Comparison of ENCODE assay signal across 22 cellular contexts in the genomic region with DNA sequence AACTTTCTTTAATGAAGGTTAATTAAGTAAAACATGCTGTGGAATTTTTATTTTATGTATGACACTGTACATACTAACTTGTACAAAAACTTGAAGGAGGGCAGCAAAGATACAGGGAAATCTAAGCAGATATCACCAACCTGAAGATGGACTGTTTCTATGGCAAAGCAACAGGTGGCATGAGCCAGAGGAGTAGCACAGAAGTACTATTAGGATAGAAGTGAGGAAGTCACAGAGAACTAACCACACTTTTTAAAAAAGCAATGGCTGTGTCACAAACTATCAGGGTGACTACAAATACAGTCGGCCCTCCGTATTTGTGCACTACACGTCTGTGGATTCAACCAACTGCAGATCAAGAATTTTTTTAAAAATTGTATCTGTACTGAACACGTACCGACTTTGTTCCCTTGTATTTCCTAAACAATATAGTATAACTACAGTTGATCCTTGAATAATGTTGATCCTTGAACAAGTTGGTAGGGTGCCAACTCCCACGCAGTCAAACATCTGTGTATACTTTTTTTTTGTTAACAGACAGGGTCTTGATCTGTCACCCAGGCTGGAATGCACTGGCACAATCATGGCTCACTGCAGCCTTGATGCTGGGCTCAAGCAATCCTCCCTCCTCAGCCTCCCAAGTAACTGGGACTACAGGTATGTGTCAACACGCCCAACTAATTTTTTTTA.
A peak's percentile ranks its signal among the peaks of the same experiment; 100 is the strongest.
DNase-seq lines count a peak whose midpoint lies in the region; ATAC-seq, FAIRE-seq and TF ChIP-seq lines count a peak whose summit lies in the region.
"Had no signal": no experiment of that assay in that cellular context is flagged by ENCODE, and none has a peak within 500 bp of the region (broad histone marks: within the 10 kb centered on the region; RNA-seq: fewer than 3 reads in every experiment).

No MANE protein-coding gene starts in this region.

- intact Hi-C loops in Right ventricle myocardium superior (cut with DNase I) (no loop called here), activated B cell treated with CpG ODN at 0.5 μM for 24 hours (cut with micrococcal nuclease) (loop anchor here (2.0 to 5.0 kb wide), 4 partner anchors 13 to 61 kb away; a partner anchor contains a TSS)

- peak overlapping the region; percentile 48 for H3K27ac ChIP-seq in cardiac muscle cell

- POLR2A ChIA-PET in activated B cell treated with CpG ODN at 0.5 μM for 24 hours (lab: Charles Lee), result interaction anchor here (0.7 kb wide), 1 partner anchor 15 kb away, joined by 3 read pairs; no protein-coding TSS in a partner anchor

- H3K4me3 ChIP-seq in cardiac muscle cell, result no peak overlapping the region
- H3K4me3 ChIP-seq: heart left ventricle, MG63 had no signal

- H3K9me3 Mint-ChIP-seq in activated B cell treated with CpG ODN at 0.5 μM for 24 hours, result no peaks in the 10 kb centered on the region
- H3K9me3 Mint-ChIP-seq in mesothelial cell of epicardium, result no peaks in the 10 kb centered on the region
- H3K9me3 Mint-ChIP-seq in stimulated activated memory B cell treated with anti-CD40 and anti-IgM and Interleukin-4, amounts not matched to agents 10 μg/mL and 1 μg/mL and 100 μg/mL, for 72 hours, result no peaks in the 10 kb centered on the region
- H3K9me3 Mint-ChIP-seq in activated T-helper 17 cell treated with anti-CD3 and anti-CD28 coated beads, Interleukin-2, amount 50 U/mL, for 72 hours, result no peaks in the 10 kb centered on the region
- H3K9me3 Mint-ChIP-seq: activated CD4-positive, alpha-beta memory T cell treated with anti-CD3 and anti-CD28 coated beads for 36 hours; activated naive CD8-positive, alpha-beta T cell treated with anti-CD3 and anti-CD28 coated beads, Interleukin-2, amount 10 ng/mL, durations not matched to agents 7 days and 5 days; type B pancreatic cell; WTC11 had no signal

- CTCF ChIA-PET in activated B cell treated with CpG ODN at 0.5 μM for 24 hours (lab: Charles Lee), result no interaction called here

- no peaks in the 10 kb centered on the region for H3K36me3 ChIP-seq in cardiac muscle cell

- no peak for TF ChIP-seq POLR2A in GM12891 (IDR thresholded peaks at IDR 0.05; ENCODE audit: low read depth, low read length)

- H3K4me1 Mint-ChIP-seq in activated B cell treated with CpG ODN at 0.5 μM for 24 hours, result peaks cover 40% of the 10 kb centered on the region
- peaks cover 12% of the 10 kb centered on the region for H3K4me1 Mint-ChIP-seq in mesothelial cell of epicardium
- H3K4me1 Mint-ChIP-seq in stimulated activated memory B cell treated with anti-CD40 and anti-IgM and Interleukin-4, amounts not matched to agents 10 μg/mL and 1 μg/mL and 100 μg/mL, for 72 hours, result peaks cover 37% of the 10 kb centered on the region
- peaks cover 7% of the 10 kb centered on the region for H3K4me1 Mint-ChIP-seq in activated T-helper 17 cell treated with anti-CD3 and anti-CD28 coated beads, Interleukin-2, amount 50 U/mL, for 72 hours

- no peak for TF ChIP-seq CTCF in cardiac muscle cell (IDR thresholded peaks at IDR 0.05; ENCODE audit: low read depth, low read length)
- TF ChIP-seq CTCF in activated B cell treated with CpG ODN at 0.5 μM for 24 hours (IDR thresholded peaks at IDR 0.05), result no peak
- TF ChIP-seq CTCF in mesothelial cell of epicardium (IDR thresholded peaks at IDR 0.05; ENCODE audit: unreplicated experiment), result no peak

- DNase-seq in cardiac muscle cell (ENCODE audit: low read depth in 1 of 2, low spot score in 1 of 2) (peak in 1 of 2 donors; percentile 61), Right ventricle myocardium superior (no peak), activated B cell treated with CpG ODN at 0.5 μM for 24 hours (no peak), mesothelial cell of epicardium (ENCODE audit: low spot score in 2 of 2, unreplicated experiment in 2 of 2) (no peak), globus pallidus (ENCODE audit: low spot score) (no peak), GM12891 (ENCODE audit: insufficient read length, low spot score) (no peak)
- DNase-seq: activated CD4-positive, alpha-beta memory T cell treated with anti-CD3 and anti-CD28 coated beads for 36 hours; activated effector memory CD4-positive, alpha-beta T cell treated with Interleukin-2 at 50 U/mL for 16 hours; activated naive CD8-positive, alpha-beta T cell treated with anti-CD3 and anti-CD28 coated beads, Interleukin-2, amount 10 ng/mL, durations not matched to agents 7 days and 5 days; BE2C; Caco-2; H7; heart left ventricle; MG63; NCI-H1417; T-helper 9 cell had no signal

- no peak for FAIRE-seq in GM12891 (lab: Jason Lieb, UNC)
- FAIRE-seq: A204.1, colon had no signal

- H3K4me3 Mint-ChIP-seq in activated B cell treated with CpG ODN at 0.5 μM for 24 hours (no peak overlapping the region), mesothelial cell of epicardium (no peak overlapping the region)
- no peak overlapping the region for H3K4me3 Mint-ChIP-seq in stimulated activated memory B cell treated with anti-CD40 and anti-IgM and Interleukin-4, amounts not matched to agents 10 μg/mL and 1 μg/mL and 100 μg/mL, for 72 hours
- H3K4me3 Mint-ChIP-seq in activated T-helper 17 cell treated with anti-CD3 and anti-CD28 coated beads, Interleukin-2, amount 50 U/mL, for 72 hours, result no peak overlapping the region
- H3K4me3 Mint-ChIP-seq: activated CD4-positive, alpha-beta memory T cell treated with anti-CD3 and anti-CD28 coated beads for 36 hours; activated naive CD8-positive, alpha-beta T cell treated with anti-CD3 and anti-CD28 coated beads, Interleukin-2, amount 10 ng/mL, durations not matched to agents 7 days and 5 days; type B pancreatic cell; WTC11 had no signal

- peaks cover 26% of the 10 kb centered on the region for H3K36me3 Mint-ChIP-seq in activated B cell treated with CpG ODN at 0.5 μM for 24 hours (ENCODE audit: low read depth)
- peaks cover 2% of the 10 kb centered on the region for H3K36me3 Mint-ChIP-seq in mesothelial cell of epicardium
- H3K36me3 Mint-ChIP-seq in stimulated activated memory B cell treated with anti-CD40 and anti-IgM and Interleukin-4, amounts not matched to agents 10 μg/mL and 1 μg/mL and 100 μg/mL, for 72 hours, result peaks cover 22% of the 10 kb centered on the region
- peaks cover 27% of the 10 kb centered on the region for H3K36me3 Mint-ChIP-seq in activated T-helper 17 cell treated with anti-CD3 and anti-CD28 coated beads, Interleukin-2, amount 50 U/mL, for 72 hours (ENCODE audit: low read depth)

- peaks cover 8% of the 10 kb centered on the region for H3K4me1 ChIP-seq in cardiac muscle cell (ENCODE audit: low read depth)
- H3K4me1 ChIP-seq: BE2C had no signal

- H3K27me3 Mint-ChIP-seq in activated B cell treated with CpG ODN at 0.5 μM for 24 hours (no peaks in the 10 kb centered on the region), mesothelial cell of epicardium (ENCODE audit: low read depth) (no peaks in the 10 kb centered on the region)
- no peaks in the 10 kb centered on the region for H3K27me3 Mint-ChIP-seq in stimulated activated memory B cell treated with anti-CD40 and anti-IgM and Interleukin-4, amounts not matched to agents 10 μg/mL and 1 μg/mL and 100 μg/mL, for 72 hours
- H3K27me3 Mint-ChIP-seq in activated T-helper 17 cell treated with anti-CD3 and anti-CD28 coated beads, Interleukin-2, amount 50 U/mL, for 72 hours, result no peaks in the 10 kb centered on the region
- H3K27me3 Mint-ChIP-seq: activated CD4-positive, alpha-beta memory T cell treated with anti-CD3 and anti-CD28 coated beads for 36 hours; activated naive CD8-positive, alpha-beta T cell treated with anti-CD3 and anti-CD28 coated beads, Interleukin-2, amount 10 ng/mL, durations not matched to agents 7 days and 5 days; type B pancreatic cell had no signal

- no peak for ATAC-seq in Right ventricle myocardium superior (ENCODE audit: poor library complexity)
- no peak for ATAC-seq in activated B cell treated with CpG ODN at 0.5 μM for 24 hours (ENCODE audit: low read depth)
- no peak for ATAC-seq in stimulated activated memory B cell treated with anti-CD40 and anti-IgM and Interleukin-4, amounts not matched to agents 10 μg/mL and 1 μg/mL and 100 μg/mL, for 72 hours
- ATAC-seq in activated T-helper 17 cell treated with anti-CD3 and anti-CD28 coated beads, Interleukin-2, amount 50 U/mL, for 72 hours (replicated peaks), result no peak
- ATAC-seq: heart left ventricle, WTC11 had no signal

- peak overlapping the region; percentile 35 for H3K27ac Mint-ChIP-seq in activated B cell treated with CpG ODN at 0.5 μM for 24 hours
- peak overlapping the region; percentile 26 for H3K27ac Mint-ChIP-seq in mesothelial cell of epicardium
- H3K27ac Mint-ChIP-seq in stimulated activated memory B cell treated with anti-CD40 and anti-IgM and Interleukin-4, amounts not matched to agents 10 μg/mL and 1 μg/mL and 100 μg/mL, for 72 hours, result peak overlapping the region; percentile 82
- H3K27ac Mint-ChIP-seq in activated T-helper 17 cell treated with anti-CD3 and anti-CD28 coated beads, Interleukin-2, amount 50 U/mL, for 72 hours, result no peak overlapping the region
- H3K27ac Mint-ChIP-seq: activated CD4-positive, alpha-beta memory T cell treated with anti-CD3 and anti-CD28 coated beads for 36 hours; activated naive CD8-positive, alpha-beta T cell treated with anti-CD3 and anti-CD28 coated beads, Interleukin-2, amount 10 ng/mL, durations not matched to agents 7 days and 5 days; type B pancreatic cell; WTC11 had no signal

- no peaks in the 10 kb centered on the region for H3K27me3 ChIP-seq in cardiac muscle cell
- H3K27me3 ChIP-seq: BE2C, heart left ventricle, MG63 had no signal

- no peaks in the 10 kb centered on the region for H3K9me3 ChIP-seq in cardiac muscle cell (ENCODE audit: low read depth)
- H3K9me3 ChIP-seq: BE2C, Caco-2, heart left ventricle, MG63 had no signal

TF ChIP-seq in GM12891, 5 proteins besides CTCF, POLR2A, EP300 and RAD21:
- TF ChIP-seq PAX5 (IDR thresholded peaks at IDR 0.05; ENCODE audit: insufficient read depth, low read length, severe bottlenecking), result no peak
- TF ChIP-seq TAF1 (IDR thresholded peaks at IDR 0.05; ENCODE audit: low read depth, low read length), result no peak
- TF ChIP-seq POLR2AphosphoS5 (IDR thresholded peaks at IDR 0.05; ENCODE audit: low read depth, low read length), result no peak
